Comparison of ENCODE assay signal across 5 cellular contexts in the genomic region with DNA sequence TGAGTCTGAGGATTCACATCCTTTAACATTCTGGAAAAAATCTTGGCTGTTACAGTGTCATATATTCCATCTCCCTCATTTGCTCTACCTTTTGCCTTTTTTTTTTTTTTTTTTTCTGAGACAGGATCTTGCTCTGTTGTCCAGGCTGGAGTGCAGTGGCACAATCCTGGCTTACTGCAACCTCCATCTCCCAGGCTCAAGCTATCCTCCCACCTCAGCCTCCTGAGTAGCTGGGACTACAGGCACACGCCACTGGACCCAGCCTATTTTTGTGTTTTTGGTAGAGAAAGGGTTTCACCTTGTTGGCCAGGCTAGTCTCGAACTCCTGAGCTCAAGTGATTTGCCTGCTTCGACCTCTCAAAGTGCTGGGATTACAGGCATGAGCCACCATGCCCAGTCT. TPM values are rescaled to one million over a fixed set of nuclear protein-coding genes. Genes with fewer than 3 reads are reported as not detected.
"Had no signal": no experiment of that assay in that cellular context is flagged by ENCODE, and none has a peak within 500 bp of the region (broad histone marks: within the 10 kb centered on the region; RNA-seq: fewer than 3 reads in every experiment).

No MANE protein-coding gene starts in this region.

RNA-seq across cellular contexts. Expression of a gene that starts 11.8 kb away (rescaled TPM):
- total RNA-seq: kidney epithelial cell, occipital lobe, osteocyte had no signal

RNA-seq across cellular contexts. Expression of a gene that starts 57.9 kb away (rescaled TPM):
- total RNA-seq: mononuclear cell, subcutaneous adipose tissue had no signal
